ENCODE assay signal across 16 cellular contexts in the genomic region with DNA sequence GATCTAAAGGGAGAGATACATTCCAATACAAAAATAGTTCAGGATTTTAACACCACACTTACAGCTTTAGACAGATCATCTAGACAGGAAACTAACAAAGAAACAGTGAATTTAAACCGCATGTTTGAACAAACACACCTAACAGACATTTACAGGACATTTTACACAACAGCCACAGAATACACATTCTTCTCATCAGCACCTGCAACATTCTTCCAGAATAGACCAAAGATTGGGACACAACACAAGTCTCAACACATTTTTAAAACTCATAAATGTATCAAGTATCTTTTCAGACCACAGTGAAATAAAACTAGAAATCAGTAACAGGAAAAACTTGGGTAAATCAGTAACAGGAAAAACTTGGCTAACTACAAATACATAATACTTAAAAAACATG.
DNase-seq lines count a peak whose midpoint lies in the region; ATAC-seq and TF ChIP-seq lines count a peak whose summit lies in the region.
"Had no signal": no experiment of that assay in that cellular context is flagged by ENCODE, and none has a peak within 500 bp of the region (broad histone marks: within the 10 kb centered on the region; RNA-seq: fewer than 3 reads in every experiment).

No MANE protein-coding gene starts in this region.

- H3K27ac ChIP-seq in breast epithelium (no peak overlapping the region), suprapubic skin (no peak overlapping the region)
- H3K27ac ChIP-seq: BLaER1 treated with 17β-estradiol and CSF1 and Interleukin-3, amounts not matched to agents 10 nM and 100 nM had no signal

- DNase-seq in MCF 10A (ENCODE audit: unreplicated experiment) (no peak), breast epithelium (ENCODE audit: low spot score in 2 of 2) (no peak), epithelial cell of proximal tubule (ENCODE audit: low read depth) (peak; percentile 9), mesothelial cell of epicardium (ENCODE audit: low spot score in 2 of 2, unreplicated experiment in 2 of 2) (no peak), suprapubic skin (ENCODE audit: low spot score in 2 of 2) (no peak), WTC11 (ENCODE audit: low spot score) (no peak)
- DNase-seq: 8988T; CD4-positive, alpha-beta T cell; DMS153; DMS79 treated with DMSO at 0.1 percent for 48 hours; EL; H7 had no signal

- no peak for TF ChIP-seq EP300 in suprapubic skin (IDR thresholded peaks at IDR 0.05)

- H3K27me3 ChIP-seq in breast epithelium, result no peaks in the 10 kb centered on the region
- H3K27me3 ChIP-seq in suprapubic skin, result no peaks in the 10 kb centered on the region
- H3K27me3 ChIP-seq: BLaER1 treated with 17β-estradiol and CSF1 and Interleukin-3, amounts not matched to agents 10 nM and 100 nM had no signal

- TF ChIP-seq POLR2A in breast epithelium (IDR thresholded peaks at IDR 0.05) (no peak), suprapubic skin (IDR thresholded peaks at IDR 0.05) (no peak)

- H3K36me3 Mint-ChIP-seq in MCF 10A (ENCODE audit: insufficient read depth, unreplicated experiment) (no peaks in the 10 kb centered on the region), mesothelial cell of epicardium (peaks cover 3% of the 10 kb centered on the region), WTC11 (0 out of 2 replicates have a peak, but pooled peaks cover 2% of the 10 kb centered on the region)

- BruUV-seq in MCF 10A (replicated peaks; lab: Mats Ljungman, UMichigan), result no TSS peak

- H3K4me3 ChIP-seq in breast epithelium, result no peak overlapping the region
- no peak overlapping the region for H3K4me3 ChIP-seq in epithelial cell of proximal tubule (ENCODE audit: low read depth, low read length)
- no peak overlapping the region for H3K4me3 ChIP-seq in suprapubic skin
- H3K4me3 ChIP-seq: BLaER1 treated with 17β-estradiol and CSF1 and Interleukin-3, amounts not matched to agents 10 nM and 100 nM; GM23338 had no signal

- no peak for ATAC-seq in HG03135 (IDR thresholded peaks at IDR 0.05; ENCODE audit: unreplicated experiment)
- ATAC-seq in WTC11, result no peak
- ATAC-seq: GM23338, HepG2 had no signal

- H3K4me1 ChIP-seq in breast epithelium (no peaks in the 10 kb centered on the region), suprapubic skin (no peaks in the 10 kb centered on the region)

- TF ChIP-seq CTCF in MCF 10A (IDR thresholded peaks at IDR 0.05; ENCODE audit: unreplicated experiment), result no peak
- TF ChIP-seq CTCF in breast epithelium (IDR thresholded peaks at IDR 0.05), result no peak
- TF ChIP-seq CTCF in epithelial cell of proximal tubule (conservative IDR thresholded peaks at IDR 0.05; ENCODE audit: low read depth, low read length), result no peak
- TF ChIP-seq CTCF in mesothelial cell of epicardium (IDR thresholded peaks at IDR 0.05; ENCODE audit: unreplicated experiment), result no peak
- TF ChIP-seq CTCF in suprapubic skin (IDR thresholded peaks at IDR 0.05), result no peak
- no peak for TF ChIP-seq CTCF in WTC11 (IDR thresholded peaks at IDR 0.05)

- H3K27ac Mint-ChIP-seq in MCF 10A (ENCODE audit: low read depth, unreplicated experiment), result peak overlapping the region; percentile 5
- H3K27ac Mint-ChIP-seq in mesothelial cell of epicardium, result peak overlapping the region; percentile 40
- H3K27ac Mint-ChIP-seq in WTC11, result no peak overlapping the region
- H3K27ac Mint-ChIP-seq: CD4-positive, alpha-beta T cell; GM23338 had no signal

- H3K9me3 Mint-ChIP-seq in MCF 10A (ENCODE audit: unreplicated experiment) (peaks cover 6% of the 10 kb centered on the region), mesothelial cell of epicardium (peaks cover 15% of the 10 kb centered on the region), WTC11 (peaks cover 11% of the 10 kb centered on the region)
- H3K9me3 Mint-ChIP-seq: CD4-positive, alpha-beta T cell; GM23338 had no signal

- WGBS in suprapubic skin, result 60% methylated on average over 1 of the region's 1 CpG

- no peak overlapping the region for H3K4me3 Mint-ChIP-seq in MCF 10A (ENCODE audit: unreplicated experiment)
- no peak overlapping the region for H3K4me3 Mint-ChIP-seq in mesothelial cell of epicardium
- H3K4me3 Mint-ChIP-seq in WTC11, result no peak overlapping the region
- H3K4me3 Mint-ChIP-seq: CD4-positive, alpha-beta T cell; GM23338 had no signal

- H3K4me1 Mint-ChIP-seq in MCF 10A (ENCODE audit: insufficient read depth, unreplicated experiment), result peaks cover 16% of the 10 kb centered on the region
- peaks cover 15% of the 10 kb centered on the region for H3K4me1 Mint-ChIP-seq in mesothelial cell of epicardium
- H3K4me1 Mint-ChIP-seq in WTC11, result no peaks in the 10 kb centered on the region
- H3K4me1 Mint-ChIP-seq: GM23338 had no signal

- H3K36me3 ChIP-seq in breast epithelium (no peaks in the 10 kb centered on the region), suprapubic skin (no peaks in the 10 kb centered on the region)
- H3K36me3 ChIP-seq: BLaER1 treated with 17β-estradiol and CSF1 and Interleukin-3, amounts not matched to agents 10 nM and 100 nM had no signal

- H3K27me3 Mint-ChIP-seq in MCF 10A (ENCODE audit: insufficient read depth, unreplicated experiment), result no peaks in the 10 kb centered on the region
- no peaks in the 10 kb centered on the region for H3K27me3 Mint-ChIP-seq in mesothelial cell of epicardium (ENCODE audit: low read depth)
- H3K27me3 Mint-ChIP-seq in WTC11 (ENCODE audit: low read depth), result no peaks in the 10 kb centered on the region
- H3K27me3 Mint-ChIP-seq: CD4-positive, alpha-beta T cell had no signal

- POLR2A ChIA-PET in MCF 10A (lab: Yijun Ruan, JAX), result interaction anchor here (0.8 to 1.5 kb wide), 2 partner anchors 16 to 17 kb away, joined by 3 to 4 read pairs; no protein-coding TSS in a partner anchor
- POLR2A ChIA-PET in WTC11 (lab: Charles Lee), result no interaction called here

- H3K9me3 ChIP-seq in breast epithelium (peaks cover 0 to 3% of the 10 kb centered on the region in 2 donors), suprapubic skin (no peaks in the 10 kb centered on the region)

- intact Hi-C loops in MCF 10A (cut with micrococcal nuclease) (no loop called here), breast epithelium (cut with DNase I; ENCODE audit: low total_unique reads) (no loop called here)

- CTCF ChIA-PET in MCF 10A (lab: Yijun Ruan, JAX) (no interaction called here), WTC11 (lab: Charles Lee) (no interaction called here)

TF ChIP-seq in WTC11, 78 proteins besides CTCF, POLR2A, EP300 and RAD21:
- TF ChIP-seq RORB (CRISPR knock-in tag; IDR thresholded peaks at IDR 0.05), result no peak
